In the genomic region with DNA sequence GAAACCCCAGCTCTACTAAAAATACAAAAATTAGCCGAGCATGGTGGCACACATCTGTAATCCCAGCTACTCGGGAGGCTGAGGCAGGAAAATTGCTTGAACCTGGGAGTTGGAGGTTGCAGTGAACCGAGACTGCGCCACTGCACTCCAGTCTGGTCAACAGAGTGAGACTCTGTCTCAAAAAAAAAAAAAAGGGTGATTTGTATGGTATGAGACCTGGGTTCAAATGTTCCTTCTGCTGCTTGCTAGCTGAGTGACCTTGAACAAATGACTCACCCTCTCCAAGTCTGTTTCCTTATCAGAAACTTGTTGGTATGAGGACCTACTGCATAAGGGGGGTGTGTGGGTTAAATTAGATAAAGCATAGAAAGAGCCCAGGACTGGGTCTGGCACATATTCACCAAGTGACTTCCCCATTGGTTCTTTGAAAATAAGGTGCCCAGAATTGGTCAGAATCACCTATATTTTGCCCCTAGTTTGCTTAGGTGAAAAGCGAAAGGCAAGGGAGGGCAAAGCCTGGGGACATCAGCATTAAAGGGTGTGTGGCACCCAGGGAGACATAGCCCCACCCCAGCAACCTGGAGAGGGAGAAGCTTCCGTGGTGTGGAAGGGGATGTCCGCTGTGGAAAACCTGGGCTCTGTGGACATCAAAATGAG, we compare ENCODE assay signal across 1 cellular context.
TF ChIP-seq lines count a peak whose summit lies in the region.

No MANE protein-coding gene starts in this region.

TF ChIP-seq in HepG2, 621 proteins besides CTCF, POLR2A, EP300 and RAD21:
- TF ChIP-seq ZNF503 (CRISPR knock-in tag; IDR thresholded peaks at IDR 0.05) (no peak), FOXM1 (CRISPR knock-in tag; IDR thresholded peaks at IDR 0.05) (no peak), MEIS1 (CRISPR knock-in tag; IDR thresholded peaks at IDR 0.05; ENCODE audit: borderline replicate concordance) (no peak), ZNF83 (CRISPR knock-in tag; IDR thresholded peaks at IDR 0.05; ENCODE audit: borderline replicate concordance) (no peak), SUZ12 (IDR thresholded peaks at IDR 0.05; ENCODE audit: low read depth, low read length) (no peak), FOSL2 (CRISPR knock-in tag; IDR thresholded peaks at IDR 0.05) (peak; percentile 62), ZBTB7A (CRISPR knock-in tag; IDR thresholded peaks at IDR 0.05) (no peak), ELF4 (CRISPR knock-in tag; IDR thresholded peaks at IDR 0.05; ENCODE audit: borderline replicate concordance) (no peak), RERE (CRISPR knock-in tag; IDR thresholded peaks at IDR 0.05; ENCODE audit: low read depth) (no peak), ZNF644 (CRISPR knock-in tag; IDR thresholded peaks at IDR 0.05; ENCODE audit: low read depth) (no peak), NR2F1 (CRISPR knock-in tag; IDR thresholded peaks at IDR 0.05) (no peak), ZNF3 (CRISPR knock-in tag; IDR thresholded peaks at IDR 0.05) (peak; percentile 51; the same call in 1 of the 2 replicates), YEATS2 (CRISPR knock-in tag; IDR thresholded peaks at IDR 0.05; ENCODE audit: borderline replicate concordance) (no peak), ZNF136 (CRISPR knock-in tag; IDR thresholded peaks at IDR 0.05; ENCODE audit: low read depth) (no peak)
- TF ChIP-seq, protein P1, sequence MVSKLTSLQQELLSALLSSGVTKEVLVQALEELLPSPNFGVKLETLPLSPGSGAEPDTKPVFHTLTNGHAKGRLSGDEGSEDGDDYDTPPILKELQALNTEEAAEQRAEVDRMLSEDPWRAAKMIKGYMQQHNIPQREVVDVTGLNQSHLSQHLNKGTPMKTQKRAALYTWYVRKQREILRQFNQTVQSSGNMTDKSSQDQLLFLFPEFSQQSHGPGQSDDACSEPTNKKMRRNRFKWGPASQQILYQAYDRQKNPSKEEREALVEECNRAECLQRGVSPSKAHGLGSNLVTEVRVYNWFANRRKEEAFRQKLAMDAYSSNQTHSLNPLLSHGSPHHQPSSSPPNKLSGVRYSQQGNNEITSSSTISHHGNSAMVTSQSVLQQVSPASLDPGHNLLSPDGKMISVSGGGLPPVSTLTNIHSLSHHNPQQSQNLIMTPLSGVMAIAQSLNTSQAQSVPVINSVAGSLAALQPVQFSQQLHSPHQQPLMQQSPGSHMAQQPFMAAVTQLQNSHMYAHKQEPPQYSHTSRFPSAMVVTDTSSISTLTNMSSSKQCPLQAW (CRISPR knock-in tag; IDR thresholded peaks at IDR 0.05), result no peak
- TF ChIP-seq, protein P2, sequence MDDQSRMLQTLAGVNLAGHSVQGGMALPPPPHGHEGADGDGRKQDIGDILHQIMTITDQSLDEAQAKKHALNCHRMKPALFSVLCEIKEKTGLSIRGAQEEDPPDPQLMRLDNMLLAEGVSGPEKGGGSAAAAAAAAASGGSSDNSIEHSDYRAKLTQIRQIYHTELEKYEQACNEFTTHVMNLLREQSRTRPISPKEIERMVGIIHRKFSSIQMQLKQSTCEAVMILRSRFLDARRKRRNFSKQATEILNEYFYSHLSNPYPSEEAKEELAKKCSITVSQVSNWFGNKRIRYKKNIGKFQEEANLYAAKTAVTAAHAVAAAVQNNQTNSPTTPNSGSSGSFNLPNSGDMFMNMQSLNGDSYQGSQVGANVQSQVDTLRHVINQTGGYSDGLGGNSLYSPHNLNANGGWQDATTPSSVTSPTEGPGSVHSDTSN (CRISPR knock-in tag; IDR thresholded peaks at IDR 0.05; ENCODE audit: borderline replicate concordance), result no peak
